In the genomic region with DNA sequence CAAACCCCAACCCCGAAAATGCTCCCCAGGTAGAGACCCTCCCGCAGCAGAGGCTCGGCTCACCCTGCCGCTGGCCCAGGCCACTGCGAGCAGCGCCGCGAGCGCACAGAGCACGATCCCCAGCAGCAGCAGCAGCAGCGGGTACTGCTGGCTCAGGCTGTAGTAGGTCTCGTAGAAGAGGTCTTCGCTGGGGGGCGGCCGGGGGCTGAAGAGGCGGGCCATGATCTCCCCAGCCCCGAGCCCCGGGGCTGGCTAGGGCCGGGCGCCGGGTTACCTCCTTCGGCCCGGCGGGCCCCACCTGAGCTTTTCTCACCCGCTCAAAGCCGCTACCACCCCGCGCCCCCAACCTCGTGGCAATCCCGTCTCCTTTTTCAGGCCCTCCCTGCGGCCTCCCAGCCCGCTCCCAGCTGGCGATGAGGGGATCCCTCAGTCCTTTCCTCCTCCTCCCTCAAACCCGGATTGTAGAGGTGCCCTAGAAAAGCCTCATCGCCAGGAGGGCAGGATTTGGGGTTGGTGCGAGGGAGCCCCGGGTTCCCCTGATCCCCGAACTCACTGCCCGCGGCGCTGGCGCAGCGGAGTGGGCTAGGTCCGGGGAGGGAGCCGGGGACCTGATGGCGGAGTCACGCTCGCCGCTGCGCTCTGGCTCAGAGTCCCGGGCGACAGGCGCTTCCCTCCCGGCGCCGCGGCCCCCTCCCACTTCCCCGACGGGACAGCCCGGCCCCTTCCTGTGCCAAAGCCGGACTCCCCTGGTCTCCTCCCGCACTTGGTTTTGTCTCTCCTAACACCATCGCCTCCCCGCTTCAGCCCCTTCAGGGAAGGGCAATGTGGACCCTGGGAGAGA, we compare ENCODE assay signal across 8 cellular contexts. TPM values are rescaled to one million over a fixed set of nuclear protein-coding genes. Genes with fewer than 3 reads are reported as not detected.
A peak's percentile ranks its signal among the peaks of the same experiment; 100 is the strongest.
DNase-seq lines count a peak whose midpoint lies in the region; ATAC-seq and TF ChIP-seq lines count a peak whose summit lies in the region.

A gene (minus strand): TSS at position 641 of the 841 bp plus-strand sequence. CDS start 419 bp downstream, at position 222.

- TF ChIP-seq CTCF in right lobe of liver (IDR thresholded peaks at IDR 0.05): no peak
- no peak for TF ChIP-seq CTCF in testis (IDR thresholded peaks at IDR 0.05)

- intact Hi-C loops in right lobe of liver (cut with DNase I) (loop anchor here (5.0 kb wide), 2 partner anchors 98 to 103 kb away; no protein-coding TSS in a partner anchor), testis (cut with DNase I; ENCODE audit: low total_unique reads) (loop anchor here (5.0 kb wide), 1 partner anchor 98 kb away; no protein-coding TSS in a partner anchor)

- H3K27me3 Mint-ChIP-seq in activated CD4-positive, alpha-beta T cell treated with anti-CD3 and anti-CD28 coated beads, Interleukin-2, amount 10 ng/mL, durations not matched to agents 7 days and 5 days: peaks cover 38% of the 10 kb centered on the region

- H3K9me3 Mint-ChIP-seq in activated CD4-positive, alpha-beta T cell treated with anti-CD3 and anti-CD28 coated beads, Interleukin-2, amount 10 ng/mL, durations not matched to agents 7 days and 5 days: no peaks in the 10 kb centered on the region

- H3K9me3 ChIP-seq in right lobe of liver: no peaks in the 10 kb centered on the region
- H3K9me3 ChIP-seq in testis: no peaks in the 10 kb centered on the region

- H3K4me1 Mint-ChIP-seq in activated CD4-positive, alpha-beta T cell treated with anti-CD3 and anti-CD28 coated beads, Interleukin-2, amount 10 ng/mL, durations not matched to agents 7 days and 5 days: peaks cover 62% of the 10 kb centered on the region

- peak within 1 kb of the TSS; percentile 28 for H3K4me3 Mint-ChIP-seq in activated CD4-positive, alpha-beta T cell treated with anti-CD3 and anti-CD28 coated beads, Interleukin-2, amount 10 ng/mL, durations not matched to agents 7 days and 5 days

- 8% methylated on average over 31 of the region's 64 CpGs for WGBS in right lobe of liver (ENCODE audit: insufficient coverage, low coverage, low lambda C conversion rate, missing lambda C conversion rate)
- 5 to 16% methylated on average over 8 to 55 of the region's 64 CpGs for WGBS in testis, 2 donors

- no peak for DNase-seq in activated CD4-positive, alpha-beta T cell treated with anti-CD3 and anti-CD28 coated beads, Interleukin-2, amount 10 ng/mL, durations not matched to agents 7 days and 5 days
- DNase-seq in activated CD4-positive, alpha-beta T cell treated with anti-CD3 and anti-CD28 coated beads, Interleukin-2, amount 50 U/mL, for 48 hours: no peak
- DNase-seq in cerebellum (ENCODE audit: low spot score): peak; percentile 18
- peak in 1 of 3 donors; percentile 66 for DNase-seq in right lobe of liver
- no peak for DNase-seq in testis
- DNase-seq in DMS114 treated with DMSO at 0.1 percent for 48 hours (lab: John Stamatoyannopoulos, UW; ENCODE audit: unreplicated experiment): no peak
- no peak for DNase-seq in NCI-H146 treated with DMSO at 0.1 percent for 48 hours (lab: John Stamatoyannopoulos, UW; ENCODE audit: unreplicated experiment)
- no peak for DNase-seq in NK-92 treated with Interleukin-12 subunit alpha and Interleukin-12 subunit beta, amount 100 ng/mL, for 24 hours (lab: John Stamatoyannopoulos, UW)

- H3K4me1 ChIP-seq in right lobe of liver (peaks cover 0 to 30% (median 8%) of the 10 kb centered on the region in 4 donors), testis (peaks cover 21% of the 10 kb centered on the region)

- H3K27ac ChIP-seq in right lobe of liver (peak within 1 kb of the TSS in 1 of 3 donors; percentile 37), testis (peak within 1 kb of the TSS in 1 of 2 donors; percentile 11)

- peak; percentile 6 to 24 (median 16) for ATAC-seq in right lobe of liver

- POLR2A ChIA-PET in activated CD4-positive, alpha-beta T cell treated with anti-CD3 and anti-CD28 coated beads, Interleukin-2, amount 10 ng/mL, durations not matched to agents 7 days and 5 days (lab: Charles Lee): interaction anchor here (1.7 to 2.0 kb wide), 2 partner anchors 96 to 102 kb away, joined by 4 to 18 read pairs; a partner anchor contains a TSS

- H3K27me3 ChIP-seq in right lobe of liver (no peaks in the 10 kb centered on the region), testis (no peaks in the 10 kb centered on the region)

- peaks cover 30% of the 10 kb centered on the region for H3K36me3 Mint-ChIP-seq in activated CD4-positive, alpha-beta T cell treated with anti-CD3 and anti-CD28 coated beads, Interleukin-2, amount 10 ng/mL, durations not matched to agents 7 days and 5 days (ENCODE audit: low read depth)

- H3K4me3 ChIP-seq in right lobe of liver: peak within 1 kb of the TSS; percentile 23 to 39 (median 34)
- H3K4me3 ChIP-seq in testis: peak within 1 kb of the TSS; percentile 32 to 34

- H3K36me3 ChIP-seq in right lobe of liver (no peaks in the 10 kb centered on the region), testis (ENCODE audit: low read depth, missing control alignments) (no peaks in the 10 kb centered on the region)

- no peak within 1 kb of the TSS for H3K27ac Mint-ChIP-seq in activated CD4-positive, alpha-beta T cell treated with anti-CD3 and anti-CD28 coated beads, Interleukin-2, amount 10 ng/mL, durations not matched to agents 7 days and 5 days

- CTCF ChIA-PET in activated CD4-positive, alpha-beta T cell treated with anti-CD3 and anti-CD28 coated beads, Interleukin-2, amount 10 ng/mL, durations not matched to agents 7 days and 5 days (lab: Charles Lee): interaction anchor here (1.0 to 13.5 kb wide), 14 partner anchors 11 to 221 kb away, joined by 3 to 136 read pairs (median 6); a partner anchor contains a TSS

- TF ChIP-seq POLR2A in right lobe of liver (IDR thresholded peaks at IDR 0.05) (no peak), testis (IDR thresholded peaks at IDR 0.05) (no peak)

RNA-seq across cellular contexts. Expression of the gene that starts here (rescaled TPM):
- 1 to 10 TPM; 4.1 to 5.3 TPM for total RNA-seq in activated CD4-positive, alpha-beta T cell treated with anti-CD3 and anti-CD28 coated beads, Interleukin-2, amount 10 ng/mL, durations not matched to agents 7 days and 5 days
- 5.2 TPM for total RNA-seq in cerebellum
- 1 to 10 TPM; 2.3 to 7.2 (median 3.9) TPM for total RNA-seq in right lobe of liver
- total RNA-seq in testis: 10 to 100 TPM; 13.9 to 23.1 TPM
- 10.0 TPM for polyA plus RNA-seq in testis (ENCODE audit: insufficient read depth, low read depth, low replicate concordance)
